Comparison of ENCODE assay signal across 1 cellular context in genomic region chr7:139870406-139870805, GRCh38.
TF ChIP-seq lines count a peak whose summit lies in the region.

No MANE protein-coding gene starts in this region.

TF ChIP-seq in SK-N-SH, 30 proteins besides CTCF, POLR2A, EP300 and RAD21 (continued from another document):
- TF ChIP-seq ZBTB33 (IDR thresholded peaks at IDR 0.05; ENCODE audit: borderline replicate concordance, low read depth) (no peak), IRF3 (IDR thresholded peaks at IDR 0.05; ENCODE audit: low read depth, low read length) (no peak), POLR2AphosphoS5 (IDR thresholded peaks at IDR 0.05; ENCODE audit: low read depth, low read length) (no peak), GABPA (IDR thresholded peaks at IDR 0.05; ENCODE audit: low read depth) (no peak), USF2 (IDR thresholded peaks at IDR 0.05; ENCODE audit: borderline replicate concordance, low read depth, low read length) (no peak)
